ENCODE assay signal across 39 cellular contexts in the genomic region with DNA sequence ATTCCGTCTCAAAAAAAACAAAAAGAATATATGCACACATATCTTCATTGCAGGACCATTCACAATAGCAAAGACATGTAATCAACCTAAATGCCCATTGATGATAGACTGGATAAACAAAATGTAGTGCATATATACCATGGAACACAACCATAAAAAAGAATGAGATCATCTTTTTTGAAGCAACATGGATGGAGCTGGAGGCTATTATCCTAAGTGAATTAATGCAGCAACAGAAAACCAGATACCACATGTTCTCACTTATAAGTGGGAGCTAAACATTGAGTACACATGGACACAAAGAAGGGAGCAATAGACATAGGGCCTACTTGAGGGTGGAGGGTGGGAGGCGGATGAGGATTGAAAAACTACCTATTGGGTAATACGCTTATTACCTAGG. TPM values are rescaled to one million over a fixed set of nuclear protein-coding genes. Genes with fewer than 3 reads are reported as not detected.
"Had no signal": no experiment of that assay in that cellular context is flagged by ENCODE, and none has a peak within 500 bp of the region (broad histone marks: within the 10 kb centered on the region; RNA-seq: fewer than 3 reads in every experiment).

No MANE protein-coding gene starts in this region.

- H3K36me3 ChIP-seq: MG63 had no signal

- H3K27ac ChIP-seq: KMS-11 had no signal

- DNase-seq: Karpas-422, Kasumi-1, KG1, MG63, MM.1S, MV-4-11, NCI-H1048, NCI-H1092, NCI-H1092 treated with DMSO at 0.1 percent for 48 hours, NCI-H1105, NCI-H1105 treated with DMSO at 0.1 percent for 48 hours, NCI-H1417, NCI-H1417 treated with DMSO at 0.1 percent for 48 hours, NCI-H1436, NCI-H1436 treated with DMSO at 0.1 percent for 48 hours, NCI-H146, NCI-H1694, NCI-H1694 treated with DMSO at 0.1 percent for 48 hours, NCI-H187, NCI-H187 treated with DMSO at 0.1 percent for 48 hours, NCI-H1930, NCI-H2029, NCI-H2029 treated with DMSO at 0.1 percent for 48 hours, NCI-H2081, NCI-H2081 treated with DMSO at 0.1 percent for 48 hours, NCI-H2107, NCI-H2171, NCI-H2171 treated with DMSO at 0.1 percent for 48 hours, NCI-H2227 treated with DMSO at 0.1 percent for 48 hours, NCI-H226, NCI-H345, NCI-H446, NCI-H446 treated with DMSO at 0.1 percent for 48 hours, NCI-H510A had no signal

- H3K27me3 ChIP-seq: MG63 had no signal

- H3K9ac ChIP-seq: KMS-11 had no signal

- H3K4me3 ChIP-seq: MG63 had no signal

- H3K4me2 ChIP-seq: KMS-11 had no signal

RNA-seq across cellular contexts. Expression of gene NT5C1B, which starts 8.8 kb away (rescaled TPM):
- total RNA-seq: LHCN-M2, M059J, MCF 10A, NCI-H460 had no signal
